1 cellular context compared by ENCODE assay signal in genomic region chr11:67392182-67392715, GRCh38.
TF ChIP-seq lines count a peak whose summit lies in the region.

No MANE protein-coding gene starts in this region.

TF ChIP-seq in IMR-90, 13 proteins besides CTCF, POLR2A, EP300 and RAD21 (continued from another document):
- TF ChIP-seq, protein P1, sequence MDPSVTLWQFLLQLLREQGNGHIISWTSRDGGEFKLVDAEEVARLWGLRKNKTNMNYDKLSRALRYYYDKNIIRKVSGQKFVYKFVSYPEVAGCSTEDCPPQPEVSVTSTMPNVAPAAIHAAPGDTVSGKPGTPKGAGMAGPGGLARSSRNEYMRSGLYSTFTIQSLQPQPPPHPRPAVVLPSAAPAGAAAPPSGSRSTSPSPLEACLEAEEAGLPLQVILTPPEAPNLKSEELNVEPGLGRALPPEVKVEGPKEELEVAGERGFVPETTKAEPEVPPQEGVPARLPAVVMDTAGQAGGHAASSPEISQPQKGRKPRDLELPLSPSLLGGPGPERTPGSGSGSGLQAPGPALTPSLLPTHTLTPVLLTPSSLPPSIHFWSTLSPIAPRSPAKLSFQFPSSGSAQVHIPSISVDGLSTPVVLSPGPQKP (IDR thresholded peaks at IDR 0.05; ENCODE audit: borderline replicate concordance, low read depth, low read length) = no peak
- no peak for TF ChIP-seq MAZ (IDR thresholded peaks at IDR 0.05; ENCODE audit: borderline replicate concordance, low read depth, low read length)
- no peak for TF ChIP-seq FOS (IDR thresholded peaks at IDR 0.05; ENCODE audit: low read depth, low read length)
